In the genomic region with DNA sequence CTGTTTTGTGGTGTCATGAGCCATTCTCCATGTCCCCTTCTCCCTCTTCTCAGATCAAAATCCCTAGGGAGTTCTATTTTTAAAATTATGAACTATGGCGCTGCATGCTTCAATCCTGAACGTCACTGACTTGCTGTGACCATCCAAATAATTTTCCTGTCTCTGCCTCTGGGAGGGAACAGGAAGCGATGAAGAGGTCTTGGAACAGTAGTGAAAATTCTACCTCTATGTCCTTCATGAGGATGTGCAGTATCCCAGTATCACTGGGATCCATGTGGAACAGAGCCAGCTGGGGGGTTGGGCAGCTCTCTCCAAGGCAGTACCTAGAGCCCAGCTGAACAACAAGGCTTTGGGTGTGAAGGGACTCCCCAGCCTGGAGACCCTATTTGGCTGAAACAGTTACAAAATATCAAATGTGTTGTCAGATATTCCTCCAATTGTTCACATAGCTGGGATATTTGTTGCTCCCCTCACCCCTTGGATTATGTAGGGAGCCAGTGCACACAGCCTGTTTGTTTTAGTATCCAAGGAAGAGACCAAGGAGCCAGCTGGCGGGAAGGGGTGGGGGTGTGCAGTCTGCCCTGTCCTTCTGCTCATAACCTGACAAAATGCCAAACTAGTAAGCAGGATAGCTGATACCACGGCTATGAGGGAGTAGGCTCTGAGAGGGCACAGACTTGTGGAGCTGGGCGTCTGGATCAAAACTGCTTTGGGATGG, we compare ENCODE assay signal across 10 cellular contexts.
A peak's percentile ranks its signal among the peaks of the same experiment; 100 is the strongest.
DNase-seq lines count a peak whose midpoint lies in the region; ATAC-seq and TF ChIP-seq lines count a peak whose summit lies in the region.
"Had no signal": no experiment of that assay in that cellular context is flagged by ENCODE, and none has a peak within 500 bp of the region (broad histone marks: within the 10 kb centered on the region; RNA-seq: fewer than 3 reads in every experiment).

No MANE protein-coding gene starts in this region.

- H3F3A ChIP-seq in MM.1S (ENCODE audit: insufficient read depth, low read length), result no peaks in the 10 kb centered on the region

- H3K9me3 Mint-ChIP-seq in stimulated activated effector memory CD8-positive, alpha-beta T cell treated with anti-CD3 and anti-CD28 coated beads, Interleukin-12 subunit alpha, Interleukin-12 subunit beta, amount 100 ng/mL, for 72 hours, result no peaks in the 10 kb centered on the region
- H3K9me3 Mint-ChIP-seq: dendritic cell treated with granulocyte-macrophage colony-stimulating factor and Interleukin-4, amounts not matched to agents 40 ng/mL and 50 ng/mL, for 4 days had no signal

- H3K4me2 ChIP-seq in MM.1S (ENCODE audit: low read depth, low read length), result no peak overlapping the region

- no peaks in the 10 kb centered on the region for H3K27me3 ChIP-seq in MM.1S (replicated peaks; ENCODE audit: insufficient read depth, low read length)

- H3K36me3 Mint-ChIP-seq in stimulated activated effector memory CD8-positive, alpha-beta T cell treated with anti-CD3 and anti-CD28 coated beads, Interleukin-12 subunit alpha, Interleukin-12 subunit beta, amount 100 ng/mL, for 72 hours, result peaks cover 41% of the 10 kb centered on the region

- peak overlapping the region; percentile 20 for H3K27ac ChIP-seq in angular gyrus (ENCODE audit: low read depth, low read length)
- no peak overlapping the region for H3K27ac ChIP-seq in MM.1S (ENCODE audit: low read length)

- H3K4me1 ChIP-seq in MM.1S (ENCODE audit: low read length), result no peaks in the 10 kb centered on the region

- no peaks in the 10 kb centered on the region for H3K9me2 ChIP-seq in MM.1S (replicated peaks; ENCODE audit: insufficient read depth, low read length)

- no peaks in the 10 kb centered on the region for H3K79me2 ChIP-seq in MM.1S (ENCODE audit: low read length)

- H4K20me1 ChIP-seq in MM.1S (ENCODE audit: insufficient read depth, low read length), result no peaks in the 10 kb centered on the region

- no peaks in the 10 kb centered on the region for H3K36me3 ChIP-seq in MM.1S (replicated peaks; ENCODE audit: insufficient read depth, low read length)

- H3K4me1 Mint-ChIP-seq in stimulated activated effector memory CD8-positive, alpha-beta T cell treated with anti-CD3 and anti-CD28 coated beads, Interleukin-12 subunit alpha, Interleukin-12 subunit beta, amount 100 ng/mL, for 72 hours, result peaks cover 24% of the 10 kb centered on the region

- peak in 66 of 76 experiments; percentile 7 to 82 (median 48) for DNase-seq in HUDEP-2 (lab: John Stamatoyannopoulos, UW; ENCODE audit: unreplicated experiment in 76 of 76)
- peak; percentile 72 for DNase-seq in hepatic stellate cell (ENCODE audit: low spot score)
- no peak for DNase-seq in stimulated activated effector memory CD8-positive, alpha-beta T cell treated with anti-CD3 and anti-CD28 coated beads, Interleukin-12 subunit alpha, Interleukin-12 subunit beta, amount 100 ng/mL, for 72 hours (ENCODE audit: low spot score in 2 of 2)
- no peak for DNase-seq in activated CD4-positive, CD25-positive, alpha-beta regulatory T cell treated with anti-CD3 and anti-CD28 coated beads, Interleukin-2, amount 50 U/mL, for 72 hours
- no peak for DNase-seq in MM.1S
- no peak for DNase-seq in activated CD4-positive, alpha-beta T cell treated with anti-CD3 and anti-CD28 coated beads for 4 hours
- DNase-seq: MV-4-11 had no signal

- H3K9ac ChIP-seq in MM.1S (ENCODE audit: low read length), result no peak overlapping the region

- no peak for TF ChIP-seq CTCF in MM.1S (IDR thresholded peaks at IDR 0.05; ENCODE audit: low read length)

- ATAC-seq in stimulated activated effector memory CD8-positive, alpha-beta T cell treated with anti-CD3 and anti-CD28 coated beads, Interleukin-12 subunit alpha, Interleukin-12 subunit beta, amount 100 ng/mL, for 72 hours, result no peak
- no peak for ATAC-seq in HG02938 (IDR thresholded peaks at IDR 0.05; ENCODE audit: unreplicated experiment)

- H3K27ac Mint-ChIP-seq in stimulated activated effector memory CD8-positive, alpha-beta T cell treated with anti-CD3 and anti-CD28 coated beads, Interleukin-12 subunit alpha, Interleukin-12 subunit beta, amount 100 ng/mL, for 72 hours, result peak overlapping the region; percentile 44
- H3K27ac Mint-ChIP-seq: dendritic cell treated with granulocyte-macrophage colony-stimulating factor and Interleukin-4, amounts not matched to agents 40 ng/mL and 50 ng/mL, for 4 days had no signal

- no peak overlapping the region for H2AFZ ChIP-seq in MM.1S (ENCODE audit: low read length)

- H3K4me3 ChIP-seq in MM.1S (ENCODE audit: low read length), result no peak overlapping the region

- H3K9me3 ChIP-seq in MM.1S (replicated peaks; ENCODE audit: insufficient read depth, low read length), result no peaks in the 10 kb centered on the region

- no peak overlapping the region for H3K4me3 Mint-ChIP-seq in stimulated activated effector memory CD8-positive, alpha-beta T cell treated with anti-CD3 and anti-CD28 coated beads, Interleukin-12 subunit alpha, Interleukin-12 subunit beta, amount 100 ng/mL, for 72 hours
- H3K4me3 Mint-ChIP-seq: dendritic cell treated with granulocyte-macrophage colony-stimulating factor and Interleukin-4, amounts not matched to agents 40 ng/mL and 50 ng/mL, for 4 days had no signal

Comparison
In these comparisons a context has a peak if more than half of its experiments do, and no peak if none do; other contexts are left out.
1. DNase-seq: peak in HUDEP-2 (66 of 76) and hepatic stellate cell (single experiment); none in stimulated activated effector memory CD8-positive, alpha-beta T cell treated with anti-CD3 and anti-CD28 coated beads, Interleukin-12 subunit alpha, Interleukin-12 subunit beta, amount 100 ng/mL, for 72 hours (0 of 2), activated CD4-positive, CD25-positive, alpha-beta regulatory T cell treated with anti-CD3 and anti-CD28 coated beads, Interleukin-2, amount 50 U/mL, for 72 hours (single experiment), MM.1S (single experiment) and activated CD4-positive, alpha-beta T cell treated with anti-CD3 and anti-CD28 coated beads for 4 hours (0 of 2).